ENCODE assay signal across 8 cellular contexts in genomic region chr6:97186416-97186999, GRCh38.
DNase-seq lines count a peak whose midpoint lies in the region; ATAC-seq and TF ChIP-seq lines count a peak whose summit lies in the region.

No MANE protein-coding gene starts in this region.

- no peaks in the 10 kb centered on the region for H3K27me3 Mint-ChIP-seq in activated naive CD4-positive, alpha-beta T cell treated with anti-CD3 and anti-CD28 coated beads, Interleukin-2, amount 10 ng/mL, durations not matched to agents 7 days and 5 days

- no peak overlapping the region for H3K9ac ChIP-seq in SK-N-SH

- TF ChIP-seq RAD21 in SK-N-SH (IDR thresholded peaks at IDR 0.05; ENCODE audit: low read length): peak; percentile 97

- H3K4me3 ChIP-seq in SK-N-SH (ENCODE audit: low read depth in 2 of 2, low read length in 1 of 2) (no peak overlapping the region; a peak in 1 of 4 replicates), heart right ventricle (no peak overlapping the region), retinal pigment epithelial cell (ENCODE audit: low read length) (no peak overlapping the region)

- no peaks in the 10 kb centered on the region for H4K20me1 ChIP-seq in SK-N-SH (ENCODE audit: insufficient read depth)

- no peaks in the 10 kb centered on the region for H3K79me2 ChIP-seq in SK-N-SH (ENCODE audit: insufficient read depth)

- intact Hi-C loops in heart right ventricle (cut with DNase I): loop anchor here in 9 of 10 donors (1.0 to 10.0 kb wide), 7 partner anchors 206 to 1938 kb away; no protein-coding TSS in a partner anchor

- H3K9me3 Mint-ChIP-seq in activated naive CD4-positive, alpha-beta T cell treated with anti-CD3 and anti-CD28 coated beads, Interleukin-2, amount 10 ng/mL, durations not matched to agents 7 days and 5 days: no peaks in the 10 kb centered on the region

- no peak for TF ChIP-seq EP300 in SK-N-SH (IDR thresholded peaks at IDR 0.05; ENCODE audit: borderline replicate concordance in 1 of 2, low read depth in 1 of 2, low read length in 1 of 2)

- H3K36me3 ChIP-seq in SK-N-SH (replicated peaks in 1 of 2; ENCODE audit: control insufficient read depth in 1 of 2, insufficient read depth in 2 of 2, low read length in 1 of 2) (no peaks in the 10 kb centered on the region), heart right ventricle (no peaks in the 10 kb centered on the region)

- H3K27ac Mint-ChIP-seq in activated naive CD4-positive, alpha-beta T cell treated with anti-CD3 and anti-CD28 coated beads, Interleukin-2, amount 10 ng/mL, durations not matched to agents 7 days and 5 days: no peak overlapping the region

- peak in 5 of 8 donors; percentile 54 to 72 (median 66) for ATAC-seq in heart right ventricle

- no peaks in the 10 kb centered on the region for H3K9me3 ChIP-seq in SK-N-SH
- no peaks in the 10 kb centered on the region for H3K9me3 ChIP-seq in heart right ventricle

- H3K27me3 ChIP-seq in SK-N-SH (ENCODE audit: insufficient read depth) (no peaks in the 10 kb centered on the region), heart right ventricle (no peaks in the 10 kb centered on the region)

- POLR2A ChIA-PET in SK-N-SH (lab: Yijun Ruan, JAX): no interaction called here

- DNase-seq in H4 (ENCODE audit: low spot score): peak; percentile 45
- peak; percentile 65 to 74 for DNase-seq in Kasumi-1 (lab: John Stamatoyannopoulos, UW)
- peak; percentile 40 for DNase-seq in SK-N-SH
- DNase-seq in activated naive CD4-positive, alpha-beta T cell treated with anti-CD3 and anti-CD28 coated beads, Interleukin-2, amount 10 ng/mL, durations not matched to agents 7 days and 5 days: peak; percentile 76
- DNase-seq in heart right ventricle: peak; percentile 28 to 62
- no peak for DNase-seq in retinal pigment epithelial cell (ENCODE audit: low read depth)
- DNase-seq in mesenteric fat pad (ENCODE audit: low spot score): no peak

- no peaks in the 10 kb centered on the region for H3K9me2 ChIP-seq in SK-N-SH

- CTCF ChIA-PET in SK-N-SH (lab: Yijun Ruan, JAX): interaction anchor here (0.6 to 7.8 kb wide), 63 partner anchors 9 to 1933 kb away, joined by 3 to 115 read pairs (median 4); no protein-coding TSS in a partner anchor
- CTCF ChIA-PET in activated naive CD4-positive, alpha-beta T cell treated with anti-CD3 and anti-CD28 coated beads, Interleukin-2, amount 10 ng/mL, durations not matched to agents 7 days and 5 days (lab: Charles Lee): interaction anchor here (0.7 to 1.8 kb wide), 8 partner anchors 10 to 211 kb away, joined by 3 to 8 read pairs (median 4); no protein-coding TSS in a partner anchor

- 29% methylated on average over 3 of the region's 3 CpGs for WGBS in SK-N-SH (ENCODE audit: low lambda C conversion rate)
- 25 to 31% methylated on average over 3 of the region's 3 CpGs for WGBS in heart right ventricle, 2 donors

- TF ChIP-seq CTCF in GM12801 (IDR thresholded peaks at IDR 0.05; ENCODE audit: extremely low read depth, insufficient read length) (peak; percentile 76), SK-N-SH (IDR thresholded peaks at IDR 0.05) (peak; percentile 98), heart right ventricle (IDR thresholded peaks at IDR 0.05) (peak; percentile 63 to 92 (median 87)), retinal pigment epithelial cell (conservative IDR thresholded peaks at IDR 0.05; ENCODE audit: low read depth, low read length) (peak; percentile 92)

- no peaks in the 10 kb centered on the region for H3K4me1 Mint-ChIP-seq in activated naive CD4-positive, alpha-beta T cell treated with anti-CD3 and anti-CD28 coated beads, Interleukin-2, amount 10 ng/mL, durations not matched to agents 7 days and 5 days

- peaks cover 5 to 18% of the 10 kb centered on the region in 2 experiments; a peak in 3 of 4 replicates for H3K4me1 ChIP-seq in SK-N-SH (ENCODE audit: control insufficient read depth in 1 of 2, insufficient read depth in 2 of 2, low read depth in 1 of 2, low read length in 1 of 2)
- H3K4me1 ChIP-seq in heart right ventricle: peaks cover 0 to 9% (median 0%) of the 10 kb centered on the region in 9 donors

- H3K4me3 Mint-ChIP-seq in activated naive CD4-positive, alpha-beta T cell treated with anti-CD3 and anti-CD28 coated beads, Interleukin-2, amount 10 ng/mL, durations not matched to agents 7 days and 5 days: no peak overlapping the region

- peaks cover 10% of the 10 kb centered on the region for H3F3A ChIP-seq in SK-N-SH (replicated peaks; ENCODE audit: insufficient read depth)

- H3K27ac ChIP-seq in SK-N-SH (ENCODE audit: low read depth in 2 of 2, low read length in 1 of 2): no peak overlapping the region
- H3K27ac ChIP-seq in heart right ventricle: no peak overlapping the region

- no peak overlapping the region for H2AFZ ChIP-seq in SK-N-SH (ENCODE audit: low read depth)

- H3K4me2 ChIP-seq in SK-N-SH: no peak overlapping the region

- H3K36me3 Mint-ChIP-seq in activated naive CD4-positive, alpha-beta T cell treated with anti-CD3 and anti-CD28 coated beads, Interleukin-2, amount 10 ng/mL, durations not matched to agents 7 days and 5 days: no peaks in the 10 kb centered on the region

TF ChIP-seq in SK-N-SH, 30 proteins besides CTCF, POLR2A, EP300 and RAD21:
- TF ChIP-seq JUND (IDR thresholded peaks at IDR 0.05) (no peak), GABPA (IDR thresholded peaks at IDR 0.05; ENCODE audit: low read depth) (no peak), SMC3 (IDR thresholded peaks at IDR 0.05; ENCODE audit: low read depth, low read length) (peak; percentile 92), MEF2A (IDR thresholded peaks at IDR 0.05; ENCODE audit: borderline replicate concordance, low read depth) (no peak)

Comparison
In these comparisons a context has a peak if more than half of its experiments do, and no peak if none do; other contexts are left out.
1. DNase-seq: peak in H4 (single experiment), Kasumi-1 (2 of 2), SK-N-SH (single experiment), activated naive CD4-positive, alpha-beta T cell treated with anti-CD3 and anti-CD28 coated beads, Interleukin-2, amount 10 ng/mL, durations not matched to agents 7 days and 5 days (single experiment) and heart right ventricle (2 of 2); none in retinal pigment epithelial cell (single experiment) and mesenteric fat pad (single experiment).
2. Peak in every context shown above with its lines, with median percentiles within 50 percentile points of each other: CTCF ChIP-seq.